ENCODE assay signal across 13 cellular contexts in the genomic region with DNA sequence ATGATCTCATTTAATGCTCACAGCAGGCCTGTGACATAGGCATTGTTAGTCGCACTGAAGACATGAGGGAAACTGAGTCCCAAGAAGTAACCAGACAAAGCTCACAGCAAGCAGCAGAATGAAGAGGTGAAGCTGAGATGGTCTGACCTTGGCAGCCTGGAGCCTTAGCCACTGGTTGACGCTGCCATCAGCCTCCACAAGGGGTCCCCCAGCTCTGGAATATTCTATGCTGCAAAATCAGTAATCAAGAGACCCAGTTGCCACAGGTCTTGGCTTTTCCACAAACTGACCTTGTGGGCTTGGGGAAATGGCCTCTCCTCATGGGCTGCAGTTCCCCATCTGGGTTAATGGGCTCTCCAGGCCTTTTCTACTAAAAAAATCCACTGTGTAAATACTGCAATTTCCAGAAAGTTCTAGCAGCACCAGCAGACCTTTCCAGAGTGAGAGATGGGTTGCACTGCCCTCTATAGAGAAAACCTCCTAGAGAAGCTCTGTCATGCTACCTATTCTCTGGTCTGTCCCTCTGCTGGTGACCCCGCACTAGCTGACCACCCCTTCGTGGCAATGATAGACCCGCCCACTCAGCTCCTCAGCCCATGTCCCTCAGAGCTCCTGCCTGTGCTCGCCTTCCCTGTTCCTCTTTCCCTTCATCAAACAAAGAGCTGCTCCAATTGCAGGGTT. TPM values are rescaled to one million over a fixed set of nuclear protein-coding genes. Genes with fewer than 3 reads are reported as not detected.
A peak's percentile ranks its signal among the peaks of the same experiment; 100 is the strongest.
DNase-seq lines count a peak whose midpoint lies in the region; ATAC-seq, FAIRE-seq and TF ChIP-seq lines count a peak whose summit lies in the region.
"Had no signal": no experiment of that assay in that cellular context is flagged by ENCODE, and none has a peak within 500 bp of the region (broad histone marks: within the 10 kb centered on the region; RNA-seq: fewer than 3 reads in every experiment).

No MANE protein-coding gene starts in this region.

- H3K36me3 ChIP-seq in K562 (ENCODE audit: control insufficient read depth, insufficient read depth, low read length) (no peaks in the 10 kb centered on the region), mesenchymal stem cell (ENCODE audit: control insufficient read depth in 1 of 2, insufficient read depth in 2 of 2, low read depth in 1 of 2, low read length in 2 of 2) (no peaks in the 10 kb centered on the region), A673 (ENCODE audit: insufficient read depth, low read length, poor library complexity, severe bottlenecking) (no peaks in the 10 kb centered on the region)
- H3K36me3 ChIP-seq: BLaER1, MG63 had no signal

- H3K9me1 ChIP-seq in K562 (ENCODE audit: control insufficient read depth, insufficient read depth, low read length): no peaks in the 10 kb centered on the region

- TF ChIP-seq EP300 in A549 (IDR thresholded peaks at IDR 0.05): no peak
- no peak for TF ChIP-seq EP300 in K562 (IDR thresholded peaks at IDR 0.05; ENCODE audit: low read length)

- intact Hi-C loops in K562 (cut with micrococcal nuclease) (loop anchor here (1.0 to 5.0 kb wide), 2 partner anchors 98 to 189 kb away; no protein-coding TSS in a partner anchor), A673 (cut with micrococcal nuclease; ENCODE audit: unreplicated experiment) (no loop called here)

- H3K14ac ChIP-seq in mesenchymal stem cell (ENCODE audit: low read length in 2 of 2): no peak overlapping the region

- no peaks in the 10 kb centered on the region for H3K79me2 ChIP-seq in K562 (ENCODE audit: control insufficient read depth, insufficient read depth, low read length)
- H3K79me2 ChIP-seq: hepatocyte had no signal

- no peak overlapping the region for H2BK5ac ChIP-seq in mesenchymal stem cell (ENCODE audit: low read depth, low read length, poor library complexity, severe bottlenecking)

- no peaks in the 10 kb centered on the region for H4K20me1 ChIP-seq in K562 (replicated peaks; ENCODE audit: control insufficient read depth, insufficient read depth, low read length)
- H4K20me1 ChIP-seq: BLaER1 had no signal

- no peak overlapping the region for H3K4me2 ChIP-seq in A549
- H3K4me2 ChIP-seq in K562 (ENCODE audit: insufficient read depth, low read length): no peak overlapping the region
- H3K4me2 ChIP-seq in mesenchymal stem cell (ENCODE audit: low read length, poor library complexity, severe bottlenecking): no peak overlapping the region
- H3K4me2 ChIP-seq: BLaER1, hepatocyte had no signal

- H3K27ac ChIP-seq in A549 (no peak overlapping the region), K562 (ENCODE audit: extremely low read depth, low read depth, low read length) (no peak overlapping the region), mesenchymal stem cell (ENCODE audit: low read length, poor library complexity, severe bottlenecking) (no peak overlapping the region), A673 (ENCODE audit: low read depth, low read length, poor library complexity, severe bottlenecking) (no peak overlapping the region)
- H3K27ac ChIP-seq: BLaER1, hepatocyte had no signal

- no peak for TF ChIP-seq CTCF in A549 (IDR thresholded peaks at IDR 0.05)
- TF ChIP-seq CTCF in GM12874 (IDR thresholded peaks at IDR 0.05; ENCODE audit: insufficient read depth, low read depth, low read length): peak; percentile 31; the same call in 1 of the 2 replicates
- peak; percentile 39; the same call in 1 of the 2 replicates for TF ChIP-seq CTCF in LNCAP (IDR thresholded peaks at IDR 0.05)
- peak; percentile 39 to 59 (median 50); a peak in 5 of 6 replicates for TF ChIP-seq CTCF in K562 (IDR thresholded peaks at IDR 0.05 in 2 of 3, conservative IDR thresholded peaks at IDR 0.05 in 1 of 3; ENCODE audit: insufficient read depth in 2 of 3, low read depth in 1 of 3, low read length in 3 of 3)
- TF ChIP-seq CTCF in A673 (conservative IDR thresholded peaks at IDR 0.05; ENCODE audit: low read depth, low read length): no peak

- in situ Hi-C loops in K562 (cut with MboI): loop anchor here (5.0 to 10.0 kb wide), 2 partner anchors 104 to 191 kb away; no protein-coding TSS in a partner anchor

- no peaks in the 10 kb centered on the region; a peak in 1 of 5 replicates for H3K27me3 ChIP-seq in K562 (ENCODE audit: control insufficient read depth in 2 of 2, insufficient read depth in 2 of 2, low read length in 2 of 2)
- no peaks in the 10 kb centered on the region for H3K27me3 ChIP-seq in mesenchymal stem cell (ENCODE audit: control insufficient read depth in 1 of 2, insufficient read depth in 1 of 2, low read length in 2 of 2)
- H3K27me3 ChIP-seq in A673 (replicated peaks; ENCODE audit: insufficient read depth, low read depth, low read length, poor library complexity): peaks cover 21% of the 10 kb centered on the region
- H3K27me3 ChIP-seq: BLaER1, hepatocyte, MG63 had no signal

- no peak overlapping the region for H2BK12ac ChIP-seq in mesenchymal stem cell (ENCODE audit: low read length in 2 of 2)

- H3K4me1 ChIP-seq in A549 (no peaks in the 10 kb centered on the region), K562 (replicated peaks in 1 of 2; ENCODE audit: control insufficient read depth in 2 of 2, insufficient read depth in 2 of 2, low read length in 2 of 2) (no peaks in the 10 kb centered on the region), mesenchymal stem cell (ENCODE audit: control insufficient read depth, insufficient read depth, low read depth, low read length) (no peaks in the 10 kb centered on the region), A673 (ENCODE audit: insufficient read depth, low read length, poor library complexity, severe bottlenecking) (no peaks in the 10 kb centered on the region)
- H3K4me1 ChIP-seq: BLaER1 had no signal

- H4K8ac ChIP-seq in mesenchymal stem cell (ENCODE audit: low read length): no peak overlapping the region

- H2BK120ac ChIP-seq in mesenchymal stem cell (ENCODE audit: low read depth, low read length): no peak overlapping the region

- no peak for DNase-seq in A549 (ENCODE audit: low read depth in 1 of 2, low spot score in 1 of 2)
- DNase-seq in K562 (ENCODE audit: extremely low read depth in 1 of 4, low spot score in 3 of 4): peak; percentile 22 to 50 (median 32)
- DNase-seq in mesenchymal stem cell: no peak
- no peak for DNase-seq in cortex of kidney (lab: John Stamatoyannopoulos, UW)
- no peak for DNase-seq in ureter (ENCODE audit: low spot score)
- no peak for DNase-seq in A673 (ENCODE audit: low spot score)
- DNase-seq: activated naive CD4-positive, alpha-beta T cell treated with Interleukin-2 at 50 U/mL for 16 hours; MG63 had no signal

- no peak for TF ChIP-seq POLR2A in A549 (IDR thresholded peaks at IDR 0.05; ENCODE audit: low read length)
- TF ChIP-seq POLR2A in K562 (conservative IDR thresholded peaks at IDR 0.05): no peak

- H3K4ac ChIP-seq in mesenchymal stem cell (ENCODE audit: low read depth in 1 of 2, low read length in 2 of 2): no peak overlapping the region

- H3K9ac ChIP-seq in K562 (ENCODE audit: insufficient read depth in 1 of 2, low read depth in 2 of 2, low read length in 2 of 2) (no peak overlapping the region; a peak in 1 of 4 replicates), mesenchymal stem cell (ENCODE audit: low read length) (no peak overlapping the region)
- H3K9ac ChIP-seq: BLaER1 had no signal

- no peak overlapping the region for H2BK15ac ChIP-seq in mesenchymal stem cell (ENCODE audit: low read depth, poor library complexity, severe bottlenecking)

- H4K91ac ChIP-seq in mesenchymal stem cell (ENCODE audit: low read length): no peak overlapping the region

- ATAC-seq in A549 (peak; percentile 52 to 62; a peak in 2 of 6 replicates), K562 (peak; percentile 94)

- 54% methylated on average over 6 of the region's 6 CpGs for WGBS in A549 (ENCODE audit: missing lambda C conversion rate)
- WGBS in K562 (ENCODE audit: insufficient coverage, low coverage, missing lambda C conversion rate): 51% methylated on average over 6 of the region's 6 CpGs
- WGBS in mesenchymal stem cell: 61% methylated on average over 6 of the region's 6 CpGs

- CTCF ChIA-PET in A549 (lab: Yijun Ruan, JAX) (interaction anchor here (0.9 to 2.0 kb wide), 8 partner anchors 9 to 1120 kb away, joined by 3 to 7 read pairs (median 4); no protein-coding TSS in a partner anchor), K562 (lab: Yijun Ruan, JAX; ENCODE audit: low intra/inter-chr PET ratio) (interaction anchor here (0.5 to 1.6 kb wide), 5 partner anchors 98 to 188 kb away, joined by 3 to 9 read pairs (median 3); no protein-coding TSS in a partner anchor), A673 (lab: Charles Lee) (no interaction called here)

- no peaks in the 10 kb centered on the region for H3K79me1 ChIP-seq in mesenchymal stem cell (replicated peaks; ENCODE audit: low read length, poor library complexity, severe bottlenecking)

- H2AK5ac ChIP-seq in mesenchymal stem cell (ENCODE audit: low read length, severe bottlenecking): no peak overlapping the region

- POLR2A ChIA-PET in A549 (lab: Yijun Ruan, JAX) (no interaction called here), K562 (lab: Yijun Ruan, JAX) (interaction anchor here (0.6 to 1.0 kb wide), 2 partner anchors 65 to 188 kb away, joined by 3 read pairs; no protein-coding TSS in a partner anchor), A673 (lab: Charles Lee; ENCODE audit: low non-redundant PET) (no interaction called here)

- H3K9me3 ChIP-seq in A549: no peaks in the 10 kb centered on the region
- no peaks in the 10 kb centered on the region for H3K9me3 ChIP-seq in K562 (replicated peaks; ENCODE audit: control insufficient read depth, insufficient read depth, low read depth, low read length)
- H3K9me3 ChIP-seq in mesenchymal stem cell (ENCODE audit: control insufficient read depth, low read length): peaks cover 3% of the 10 kb centered on the region
- H3K9me3 ChIP-seq in A673 (ENCODE audit: low read depth, low read length, poor library complexity, severe bottlenecking): no peaks in the 10 kb centered on the region
- H3K9me3 ChIP-seq: BLaER1, MG63 had no signal

- BruUV-seq in K562 (replicated peaks; lab: Mats Ljungman, UMichigan) (no TSS peak), A673 (replicated peaks; lab: Mats Ljungman, UMichigan) (no TSS peak)

- no peak overlapping the region for H3K23ac ChIP-seq in mesenchymal stem cell (ENCODE audit: low read length in 2 of 2)

- no peak for TF ChIP-seq RAD21 in A549 (conservative IDR thresholded peaks at IDR 0.05 in 1 of 2, IDR thresholded peaks at IDR 0.05 in 1 of 2)
- peak; percentile 28 to 71; a peak in 3 of 4 replicates for TF ChIP-seq RAD21 in K562 (CRISPR knock-in tag; conservative IDR thresholded peaks at IDR 0.05 in 1 of 2, IDR thresholded peaks at IDR 0.05 in 1 of 2)

- H3K4me3 ChIP-seq in A549: no peak overlapping the region
- H3K4me3 ChIP-seq in K562: no peak overlapping the region
- H3K4me3 ChIP-seq in mesenchymal stem cell (ENCODE audit: insufficient read depth in 1 of 2, low read depth in 1 of 2, low read length in 2 of 2): no peak overlapping the region
- no peak overlapping the region for H3K4me3 ChIP-seq in A673 (ENCODE audit: low read depth, low read length, poor library complexity, severe bottlenecking)
- H3K4me3 ChIP-seq: BLaER1, hepatocyte, MG63 had no signal

- H3K18ac ChIP-seq in mesenchymal stem cell (ENCODE audit: low read depth in 1 of 2, low read length in 2 of 2): no peak overlapping the region

- H2AFZ ChIP-seq in K562 (ENCODE audit: low read depth, low read length) (no peak overlapping the region), mesenchymal stem cell (ENCODE audit: low read depth, low read length) (no peak overlapping the region)
- H2AFZ ChIP-seq: hepatocyte had no signal

- no peak for FAIRE-seq in A549 (lab: Jason Lieb, UNC)
- no peak for FAIRE-seq in K562 (lab: Jason Lieb, UNC)

RNA-seq across cellular contexts. Expression of a gene that starts 22.6 kb away (rescaled TPM):
- polyA plus RNA-seq in A549 (2011; rRNA removed): not detected in 2 replicates
- not detected in 2 replicates for polyA plus RNA-seq in A549 (2012; cell fraction: cytosol; rRNA removed)
- not detected in 2 replicates for polyA plus RNA-seq in A549 (2012; cell fraction: nucleus; rRNA removed)
- polyA plus RNA-seq in A549 (2017; fragmentation: RNase III; extraction: RNeasy Plus Mini Kit Qiagen cat#74134 plus additional on column Dnase treatment): not detected in 3 replicates
- not detected in 2 replicates for polyA minus RNA-seq in A549 (2011; rRNA and poly(A)+ RNA removed)
- total RNA-seq in K562 (2011; cell fraction: chromatin; rRNA removed; ENCODE audit: low replicate concordance): 0.23 and 0.28 TPM in 2 replicates
- 0.39 and 0.50 TPM in 2 replicates for total RNA-seq in K562 (2011; cell fraction: nucleolus; rRNA removed)
- total RNA-seq in K562 (2011; cell fraction: nucleoplasm; rRNA removed): 0.23 and 0.51 TPM in 2 replicates
- 0.05 and 0.16 TPM in 2 replicates for total RNA-seq in K562 (2014; rRNA removed)
- 0.06 and 0.07 TPM in 2 replicates for total RNA-seq in K562 (2014; rRNA removed; fragmentation: Illumina TruSeq; extraction: Trizol)
- 0.19 and 0.36 TPM in 2 replicates for total RNA-seq in K562 (2015; rRNA removed; fragmentation: Illumina TruSeq; extraction: Trizol)
- total RNA-seq in K562 (2021): 0.07 and 0.18 TPM in 2 replicates
- polyA plus RNA-seq in K562 (2011; rRNA removed): 0.08 and 0.25 TPM in 2 replicates
- 0.13 and 0.42 TPM in 2 replicates for polyA plus RNA-seq in K562 (2011; cell fraction: cytosol; rRNA removed)
- polyA plus RNA-seq in K562 (2011; cell fraction: nucleus; rRNA removed): 0.04 and 0.18 TPM in 2 replicates
- 0.39 and 0.76 TPM in 2 replicates for polyA plus RNA-seq in K562 (2012)
- polyA plus RNA-seq in K562 (2014; fragmentation: Illumina TruSeq; extraction: Trizol): 0.09 TPM in 1 of 2 replicates, not detected in the other
- under 1 TPM; 0.03 to 0.06 TPM for polyA plus RNA-seq in K562 (2014; fragmentation: Nextera tagmentation; extraction: Ambion mirVana)
- polyA plus RNA-seq in K562 (2014; rRNA removed): 0.11 and 0.12 TPM in 2 replicates
- polyA minus RNA-seq in K562 (2011; rRNA and poly(A)+ RNA removed): 0.15 and 0.28 TPM in 2 replicates
- 0.38 TPM in 1 of 2 replicates, not detected in the other for polyA minus RNA-seq in K562 (2011; cell fraction: cytosol; rRNA and poly(A)+ RNA removed)
- polyA minus RNA-seq in K562 (2011; cell fraction: nucleus; rRNA and poly(A)+ RNA removed): 0.22 and 0.27 TPM in 2 replicates
- not detected for polyA plus RNA-seq in mesenchymal stem cell (2013, experiment 1 of 2)
- polyA plus RNA-seq in mesenchymal stem cell (2013, experiment 2 of 2): not detected
- total RNA-seq in ureter: not detected
- not detected in 2 replicates for total RNA-seq in A673 (2021)
- total RNA-seq: urinary bladder had no signal
- polyA plus RNA-seq: urinary bladder had no signal

Comparison
In these comparisons a context has a peak if more than half of its experiments do, and no peak if none do; other contexts are left out.
1. DNase-seq: peak in K562 (4 of 4); none in A549 (0 of 2), mesenchymal stem cell (single experiment), cortex of kidney (single experiment), ureter (single experiment) and A673 (single experiment).
2. CTCF ChIP-seq: peak in GM12874 (single experiment), LNCAP (single experiment) and K562 (3 of 3); none in A549 (single experiment) and A673 (single experiment).